Comparison of ENCODE assay signal across 9 cellular contexts in the genomic region with DNA sequence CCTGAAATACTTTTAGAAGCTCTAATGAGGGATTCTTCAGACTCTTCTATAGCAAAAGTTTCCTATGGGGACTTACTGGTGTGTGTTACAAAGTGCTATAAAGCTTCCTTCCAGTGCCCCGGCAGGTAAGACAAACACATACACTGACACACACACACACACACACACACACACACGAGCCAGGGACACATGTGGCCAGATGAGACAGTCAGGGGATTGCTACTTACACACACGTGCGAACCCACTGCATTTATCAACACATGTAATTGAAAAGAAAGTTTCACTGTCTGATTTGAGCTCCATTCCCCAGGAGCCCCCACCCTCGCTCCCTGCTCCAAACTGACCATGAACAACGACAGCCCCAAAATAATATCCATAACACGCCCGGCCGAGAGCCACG.
DNase-seq lines count a peak whose midpoint lies in the region; ATAC-seq and TF ChIP-seq lines count a peak whose summit lies in the region.
"Had no signal": no experiment of that assay in that cellular context is flagged by ENCODE, and none has a peak within 500 bp of the region (broad histone marks: within the 10 kb centered on the region; RNA-seq: fewer than 3 reads in every experiment).

No MANE protein-coding gene starts in this region.

- H3K4me1 Mint-ChIP-seq in brain, result peaks cover 94% of the 10 kb centered on the region

- DNase-seq in DMS 273 (lab: John Stamatoyannopoulos, UW; ENCODE audit: unreplicated experiment), result peak; percentile 42
- no peak for DNase-seq in DMS 273 treated with DMSO at 0.1 percent for 48 hours (lab: John Stamatoyannopoulos, UW)
- DNase-seq in left lobe of liver (ENCODE audit: low spot score), result no peak
- no peak for DNase-seq in SW480 (ENCODE audit: low spot score)
- no peak for DNase-seq in NCI-H748 (lab: John Stamatoyannopoulos, UW; ENCODE audit: unreplicated experiment)
- DNase-seq in NCI-H1417 treated with DMSO at 0.1 percent for 48 hours (lab: John Stamatoyannopoulos, UW), result no peak
- DNase-seq: NCI-H1417 had no signal

- no peaks in the 10 kb centered on the region for H3K27me3 ChIP-seq in subcutaneous abdominal adipose tissue (ENCODE audit: control insufficient read depth in 5 of 5, insufficient read depth in 4 of 5, low read length in 5 of 5)

- H3K27me3 Mint-ChIP-seq in brain, result no peaks in the 10 kb centered on the region

- peaks cover 34% of the 10 kb centered on the region for H3K36me3 Mint-ChIP-seq in brain

- ATAC-seq in left lobe of liver, result peak; percentile 50

- peak overlapping the region; percentile 85 for H3K27ac ChIP-seq in subcutaneous abdominal adipose tissue (ENCODE audit: low read depth, low read length)

- no peak for TF ChIP-seq CTCF in brain (conservative IDR thresholded peaks at IDR 0.05)

- H3K4me3 ChIP-seq in subcutaneous abdominal adipose tissue (ENCODE audit: low read depth in 1 of 5, low read length in 5 of 5), result peak overlapping the region in 4 of 5 donors; percentile 59 to 71 (median 65)

- no peaks in the 10 kb centered on the region for H3K9me3 ChIP-seq in subcutaneous abdominal adipose tissue (ENCODE audit: control insufficient read depth in 5 of 5, low read length in 5 of 5)

- H3K9ac ChIP-seq in subcutaneous abdominal adipose tissue (ENCODE audit: low read length in 5 of 5), result peak overlapping the region in 2 of 5 donors; percentile 53 to 64

- H3K27ac Mint-ChIP-seq in brain, result peak overlapping the region; percentile 87 to 96 (median 95)

- peaks cover 6 to 57% (median 42%) of the 10 kb centered on the region in 5 donors for H3K4me1 ChIP-seq in subcutaneous abdominal adipose tissue (ENCODE audit: control insufficient read depth in 5 of 5, insufficient read depth in 5 of 5, low read length in 5 of 5)

- H3K36me3 ChIP-seq in subcutaneous abdominal adipose tissue (ENCODE audit: control insufficient read depth in 5 of 5, insufficient read depth in 5 of 5, low read length in 5 of 5), result peaks cover 0 to 34% (median 16%) of the 10 kb centered on the region in 5 donors

- no peaks in the 10 kb centered on the region for H3K9me3 Mint-ChIP-seq in brain

- H3K4me3 Mint-ChIP-seq in brain, result peak overlapping the region; percentile 82 to 91 (median 89)
